In genomic region chr13:110634558-110634957, GRCh38 we compare ENCODE assay signal across 14 cellular contexts. TPM values are rescaled to one million over a fixed set of nuclear protein-coding genes. Genes with fewer than 3 reads are reported as not detected.
DNase-seq lines count a peak whose midpoint lies in the region; ATAC-seq and TF ChIP-seq lines count a peak whose summit lies in the region.
"Had no signal": no experiment of that assay in that cellular context is flagged by ENCODE, and none has a peak within 500 bp of the region (broad histone marks: within the 10 kb centered on the region; RNA-seq: fewer than 3 reads in every experiment).

No MANE protein-coding gene starts in this region.

- H3K9ac ChIP-seq in colonic mucosa (ENCODE audit: low read depth in 2 of 2, low read length in 2 of 2): no peak overlapping the region
- H3K9ac ChIP-seq: parathyroid adenoma had no signal

- H3K4me1 ChIP-seq in left ventricle myocardium inferior (peaks cover 14% of the 10 kb centered on the region), body of pancreas (no peaks in the 10 kb centered on the region), colonic mucosa (no peaks in the 10 kb centered on the region)

- H3K9me3 ChIP-seq in left ventricle myocardium inferior (replicated peaks) (no peaks in the 10 kb centered on the region), body of pancreas (no peaks in the 10 kb centered on the region), colonic mucosa (no peaks in the 10 kb centered on the region)
- H3K9me3 ChIP-seq: esophagus muscularis mucosa, thoracic aorta had no signal

- TF ChIP-seq CTCF in left ventricle myocardium inferior (IDR thresholded peaks at IDR 0.05; ENCODE audit: borderline replicate concordance) (no peak), fibroblast of pulmonary artery (IDR thresholded peaks at IDR 0.05; ENCODE audit: low read length, missing control alignments) (no peak), body of pancreas (IDR thresholded peaks at IDR 0.05) (no peak), colonic mucosa (IDR thresholded peaks at IDR 0.05) (no peak)

- intact Hi-C loops in left cardiac atrium (cut with DNase I): no loop called here
- intact Hi-C loops in left ventricle myocardium inferior (cut with micrococcal nuclease): no loop called here
- intact Hi-C loops in body of pancreas (cut with DNase I): no loop called here
- intact Hi-C loops in colonic mucosa (cut with DNase I): no loop called here

- H3K27ac ChIP-seq in left ventricle myocardium inferior (replicated peaks): no peak overlapping the region
- no peak overlapping the region for H3K27ac ChIP-seq in body of pancreas
- no peak overlapping the region for H3K27ac ChIP-seq in colonic mucosa
- H3K27ac ChIP-seq: esophagus muscularis mucosa, parathyroid adenoma, thoracic aorta had no signal

- H3K36me3 ChIP-seq in left ventricle myocardium inferior (peaks cover 69% of the 10 kb centered on the region), body of pancreas (replicated peaks in 1 of 2; ENCODE audit: insufficient read depth in 1 of 2, low read depth in 2 of 2) (peaks cover 9 to 41% of the 10 kb centered on the region in 2 donors), colonic mucosa (peaks cover 15% of the 10 kb centered on the region)

- no peak for TF ChIP-seq POLR2A in body of pancreas (IDR thresholded peaks at IDR 0.05)

- no peak for ATAC-seq in left cardiac atrium
- ATAC-seq in body of pancreas: no peak

- peak; percentile 13 for DNase-seq in left cardiac atrium
- DNase-seq in left ventricle myocardium inferior: no peak
- DNase-seq in T1000 (lab: John Stamatoyannopoulos, UW): peak; percentile 82
- peak; percentile 43 for DNase-seq in fibroblast of pulmonary artery (ENCODE audit: low read depth)
- no peak for DNase-seq in body of pancreas
- DNase-seq in GDM1 (lab: John Stamatoyannopoulos, UW): no peak
- DNase-seq in colonic mucosa: no peak
- no peak for DNase-seq in NAMALWA (ENCODE audit: low spot score)
- DNase-seq: activated naive CD4-positive, alpha-beta T cell treated with anti-CD3 and anti-CD28 coated beads for 36 hours; NCI-H1436; NCI-H510A had no signal

- H3K27me3 ChIP-seq in left ventricle myocardium inferior (ENCODE audit: low read depth): no peaks in the 10 kb centered on the region
- H3K27me3 ChIP-seq in body of pancreas: no peaks in the 10 kb centered on the region
- H3K27me3 ChIP-seq in colonic mucosa: no peaks in the 10 kb centered on the region
- H3K27me3 ChIP-seq: esophagus muscularis mucosa had no signal

- H3K4me3 ChIP-seq in left ventricle myocardium inferior (no peak overlapping the region), fibroblast of pulmonary artery (replicated peaks; ENCODE audit: low read depth, low read length) (no peak overlapping the region), body of pancreas (no peak overlapping the region), colonic mucosa (no peak overlapping the region)
- H3K4me3 ChIP-seq: esophagus muscularis mucosa, thoracic aorta had no signal

- WGBS in body of pancreas, 2 donors: 78 to 89% methylated on average over 10 to 19 of the region's 19 CpGs

RNA-seq across cellular contexts. Expression of gene NAXD, which starts 19.2 kb away (rescaled TPM):
- total RNA-seq in left cardiac atrium (10 to 100 TPM; 23.7 to 27.0 TPM), left ventricle myocardium inferior (28.0 TPM), body of pancreas (10 to 100 TPM; 23.4 to 27.5 TPM), colonic mucosa (10 to 100 TPM; 36.7 to 40.4 TPM)

Comparison
In these comparisons a context has a peak if more than half of its experiments do, and no peak if none do; other contexts are left out.
1. DNase-seq: peak in left cardiac atrium (single experiment), T1000 (single experiment) and fibroblast of pulmonary artery (single experiment); none in left ventricle myocardium inferior (single experiment), body of pancreas (0 of 4), GDM1 (single experiment), colonic mucosa (single experiment) and NAMALWA (single experiment).